ENCODE assay signal across 8 cellular contexts in genomic region chr6:143061597-143062385, GRCh38. TPM values are rescaled to one million over a fixed set of nuclear protein-coding genes. Genes with fewer than 3 reads are reported as not detected.
DNase-seq lines count a peak whose midpoint lies in the region; ATAC-seq and TF ChIP-seq lines count a peak whose summit lies in the region.

No MANE protein-coding gene starts in this region.

- H3K9me3 ChIP-seq in cardiac muscle cell (ENCODE audit: low read depth) (no peaks in the 10 kb centered on the region), sigmoid colon (no peaks in the 10 kb centered on the region)

- TF ChIP-seq CTCF in cardiac muscle cell (IDR thresholded peaks at IDR 0.05; ENCODE audit: low read depth, low read length) = no peak
- TF ChIP-seq CTCF in sigmoid colon (IDR thresholded peaks at IDR 0.05) = no peak

- peak; percentile 35 for ATAC-seq in Right ventricle myocardium inferior
- no peak for ATAC-seq in GM21526 (IDR thresholded peaks at IDR 0.05; ENCODE audit: low FRiP score, unreplicated experiment)
- ATAC-seq in HG03175 (IDR thresholded peaks at IDR 0.05; ENCODE audit: unreplicated experiment) = no peak
- no peak for ATAC-seq in HG02938 (IDR thresholded peaks at IDR 0.05; ENCODE audit: unreplicated experiment)

- no peaks in the 10 kb centered on the region for H3K27me3 ChIP-seq in cardiac muscle cell
- H3K27me3 ChIP-seq in sigmoid colon = no peaks in the 10 kb centered on the region

- intact Hi-C loops in Right ventricle myocardium inferior (cut with DNase I) = loop anchor here (2.0 to 5.0 kb wide), 3 partner anchors 117 to 211 kb away; partner anchors contain the start of gene HIVEP2
- intact Hi-C loops in cardiac septum (cut with DNase I) = loop anchor here (2.0 to 5.0 kb wide), 2 partner anchors 115 to 161 kb away; no protein-coding TSS in a partner anchor
- intact Hi-C loops in sigmoid colon (cut with DNase I) = loop anchor here (10.0 kb wide), 1 partner anchor 217 kb away; no protein-coding TSS in a partner anchor

- H3K4me3 ChIP-seq in cardiac muscle cell = peak overlapping the region; percentile 66
- H3K4me3 ChIP-seq in sigmoid colon = peak overlapping the region in 3 of 4 donors; percentile 70 to 93 (median 88)

- TF ChIP-seq EP300 in sigmoid colon (IDR thresholded peaks at IDR 0.05) = no peak

- no peak for TF ChIP-seq POLR2A in sigmoid colon (IDR thresholded peaks at IDR 0.05)

- DNase-seq in Right ventricle myocardium inferior (ENCODE audit: missing footprints) = no peak
- DNase-seq in cardiac septum (ENCODE audit: low spot score) = no peak
- DNase-seq in SW480 (ENCODE audit: low spot score) = peak; percentile 8
- DNase-seq in cardiac muscle cell (ENCODE audit: low read depth in 1 of 2, low spot score in 1 of 2) = no peak
- DNase-seq in sigmoid colon = no peak

- H3K4me1 ChIP-seq in cardiac muscle cell (ENCODE audit: low read depth) = no peaks in the 10 kb centered on the region
- H3K4me1 ChIP-seq in sigmoid colon = peaks cover 0 to 19% (median 11%) of the 10 kb centered on the region in 4 donors

- H3K36me3 ChIP-seq in cardiac muscle cell (no peaks in the 10 kb centered on the region), sigmoid colon (no peaks in the 10 kb centered on the region)

- H3K27ac ChIP-seq in cardiac muscle cell (no peak overlapping the region), sigmoid colon (peak overlapping the region; percentile 83 to 92 (median 89))

- whole genome bisulfite sequencing in sigmoid colon, 2 donors = 52 to 68% methylated on average over 3 of the region's 3 CpGs

RNA-seq across cellular contexts. Expression of gene AIG1, which starts 1.1 kb away (rescaled TPM):
- total RNA-seq in Right ventricle myocardium inferior = 71.6 TPM
- total RNA-seq in cardiac septum = 42.6 TPM
- total RNA-seq in cardiac muscle cell = 34.2 and 35.9 TPM in 2 replicates
- 55.4 and 57.3 TPM in 2 replicates for polyA plus RNA-seq in cardiac muscle cell
- 10 to 100 TPM; 20.6 to 30.7 (median 23.4) TPM for total RNA-seq in sigmoid colon
- polyA plus RNA-seq in sigmoid colon = 10 to 100 TPM; 10.9 to 19.3 (median 12.6) TPM
